ENCODE assay signal across 9 cellular contexts in genomic region chr3:28576590-28577220, GRCh38.
DNase-seq lines count a peak whose midpoint lies in the region; ATAC-seq and TF ChIP-seq lines count a peak whose summit lies in the region.
"Had no signal": no experiment of that assay in that cellular context is flagged by ENCODE, and none has a peak within 500 bp of the region (broad histone marks: within the 10 kb centered on the region; RNA-seq: fewer than 3 reads in every experiment).

No MANE protein-coding gene starts in this region.

- in situ Hi-C loops in G401 (cut with HindIII; ENCODE audit: low sequenced_read_pairs), result no loop called here

- DNase-seq in G401 (ENCODE audit: low spot score), result peak; percentile 8
- DNase-seq in NCI-H82 treated with DMSO at 0.1 percent for 48 hours (lab: John Stamatoyannopoulos, UW; ENCODE audit: unreplicated experiment), result peak; percentile 28
- DNase-seq in globus pallidus (ENCODE audit: low spot score), result peak; percentile 20
- DNase-seq in progenitor cell of endocrine pancreas (ENCODE audit: low spot score, unreplicated experiment), result no peak
- no peak for DNase-seq in GOT3 (lab: John Stamatoyannopoulos, UW)
- DNase-seq in activated T-cell treated with anti-CD3 and anti-CD28 coated beads, Interleukin-2, amount 50 U/mL, for 48 hours, result no peak
- DNase-seq: NCI-H187 treated with DMSO at 0.1 percent for 48 hours had no signal

- no peak for ATAC-seq in GM21447 (IDR thresholded peaks at IDR 0.05; ENCODE audit: unreplicated experiment)
- no peak for ATAC-seq in HG02938 (IDR thresholded peaks at IDR 0.05; ENCODE audit: unreplicated experiment)

- no peaks in the 10 kb centered on the region for H3K9me3 Mint-ChIP-seq in progenitor cell of endocrine pancreas (ENCODE audit: low read depth)

- H3K27me3 Mint-ChIP-seq in progenitor cell of endocrine pancreas, result peaks cover 70% of the 10 kb centered on the region

- H3K36me3 Mint-ChIP-seq in progenitor cell of endocrine pancreas (ENCODE audit: insufficient read depth), result no peaks in the 10 kb centered on the region

- no peak for TF ChIP-seq CTCF in progenitor cell of endocrine pancreas (IDR thresholded peaks at IDR 0.05; ENCODE audit: unreplicated experiment)

- peaks cover 6% of the 10 kb centered on the region for H3K4me1 Mint-ChIP-seq in progenitor cell of endocrine pancreas (ENCODE audit: low read depth)

- H3K4me3 Mint-ChIP-seq in progenitor cell of endocrine pancreas (ENCODE audit: low read depth), result peak overlapping the region; percentile 50

- peak overlapping the region; percentile 34 for H3K27ac Mint-ChIP-seq in progenitor cell of endocrine pancreas

Comparison
In these comparisons a context has a peak if more than half of its experiments do, and no peak if none do; other contexts are left out.
1. DNase-seq: peak in G401 (single experiment), NCI-H82 treated with DMSO at 0.1 percent for 48 hours (single experiment) and globus pallidus (single experiment); none in progenitor cell of endocrine pancreas (single experiment), GOT3 (single experiment) and activated T-cell treated with anti-CD3 and anti-CD28 coated beads, Interleukin-2, amount 50 U/mL, for 48 hours (0 of 2).